8 cellular contexts compared by ENCODE assay signal in the genomic region with DNA sequence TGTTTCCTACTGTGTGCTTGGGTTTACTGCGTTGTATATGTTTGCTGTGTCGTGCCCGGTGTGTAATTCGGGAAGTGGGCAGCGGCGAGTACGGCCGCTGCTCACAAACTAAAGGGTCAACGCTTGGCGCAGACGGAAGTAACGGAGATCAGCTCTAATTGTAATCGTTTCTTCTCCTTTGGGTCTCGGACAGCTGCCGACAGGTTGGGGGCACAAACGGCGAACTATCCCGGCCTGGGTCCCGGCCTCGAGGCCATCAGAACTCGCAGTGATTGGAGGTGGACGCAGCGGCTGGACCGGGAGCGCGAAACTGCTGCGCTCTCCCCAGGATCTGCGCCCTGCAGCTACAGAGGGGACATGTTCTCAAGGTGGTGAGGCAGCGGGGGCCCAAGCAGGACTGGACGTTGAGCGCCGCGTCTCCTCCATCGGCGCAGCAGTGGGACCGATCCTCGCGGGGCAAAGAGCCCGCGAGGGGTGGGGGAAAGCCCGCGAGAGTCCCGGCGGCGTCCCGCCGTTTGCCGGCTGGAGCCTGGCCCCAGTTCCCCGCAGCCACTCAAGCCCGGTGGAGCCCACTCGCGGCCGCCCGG. TPM values are rescaled to one million over a fixed set of nuclear protein-coding genes. Genes with fewer than 3 reads are reported as not detected.
DNase-seq lines count a peak whose midpoint lies in the region; ATAC-seq lines count a peak whose summit lies in the region.

No MANE protein-coding gene starts in this region.

- peaks cover 51% of the 10 kb centered on the region for H3K27me3 Mint-ChIP-seq in activated naive CD8-positive, alpha-beta T cell treated with anti-CD3 and anti-CD28 coated beads, Interleukin-2, amount 50 U/mL, for 24 hours

- ATAC-seq in activated naive CD8-positive, alpha-beta T cell treated with anti-CD3 and anti-CD28 coated beads, Interleukin-2, amount 50 U/mL, for 24 hours = no peak
- ATAC-seq in HG03039 (IDR thresholded peaks at IDR 0.05; ENCODE audit: unreplicated experiment) = no peak
- ATAC-seq in HG03460 (IDR thresholded peaks at IDR 0.05; ENCODE audit: unreplicated experiment) = no peak
- no peak for ATAC-seq in HG02870 (IDR thresholded peaks at IDR 0.05; ENCODE audit: unreplicated experiment)

- H3K27me3 ChIP-seq in HUES6 (ENCODE audit: control insufficient read depth, insufficient read depth, low read length) (no peaks in the 10 kb centered on the region; the same call in 1 of the 2 replicates), skeletal muscle tissue (ENCODE audit: control insufficient read depth in 3 of 3, insufficient read depth in 3 of 3, low read length in 3 of 3) (peaks cover 52 to 64% (median 62%) of the 10 kb centered on the region in 3 donors)

- H3K4me3 Mint-ChIP-seq in activated naive CD8-positive, alpha-beta T cell treated with anti-CD3 and anti-CD28 coated beads, Interleukin-2, amount 50 U/mL, for 24 hours = peak overlapping the region; percentile 20

- H3K36me3 Mint-ChIP-seq in activated naive CD8-positive, alpha-beta T cell treated with anti-CD3 and anti-CD28 coated beads, Interleukin-2, amount 50 U/mL, for 24 hours (ENCODE audit: low read depth) = peaks cover 4% of the 10 kb centered on the region

- H3K36me3 ChIP-seq in HUES6 (ENCODE audit: control insufficient read depth, insufficient read depth, low read length) (peaks cover 32% of the 10 kb centered on the region), skeletal muscle tissue (ENCODE audit: control insufficient read depth in 3 of 3, insufficient read depth in 3 of 3, low read length in 3 of 3) (no peaks in the 10 kb centered on the region)

- peak overlapping the region; percentile 2 for H3K27ac Mint-ChIP-seq in activated naive CD8-positive, alpha-beta T cell treated with anti-CD3 and anti-CD28 coated beads, Interleukin-2, amount 50 U/mL, for 24 hours

- no peaks in the 10 kb centered on the region for H3K9me3 Mint-ChIP-seq in activated naive CD8-positive, alpha-beta T cell treated with anti-CD3 and anti-CD28 coated beads, Interleukin-2, amount 50 U/mL, for 24 hours

- H3K9me3 ChIP-seq in HUES6 (ENCODE audit: control insufficient read depth, insufficient read depth, low read depth, low read length) (no peaks in the 10 kb centered on the region), iPS-18c (ENCODE audit: control insufficient read depth, insufficient read depth, low read length) (peaks cover 12% of the 10 kb centered on the region), skeletal muscle tissue (ENCODE audit: control insufficient read depth in 3 of 3, low read length in 3 of 3) (no peaks in the 10 kb centered on the region)

- DNase-seq in activated naive CD8-positive, alpha-beta T cell treated with anti-CD3 and anti-CD28 coated beads, Interleukin-2, amount 50 U/mL, for 24 hours = no peak
- no peak for DNase-seq in stimulated activated naive CD4-positive, alpha-beta T cell (lab: John Stamatoyannopoulos, UW)

- H3K4me1 ChIP-seq in HUES6 (ENCODE audit: control insufficient read depth, insufficient read depth, low read length) = peaks cover 25% of the 10 kb centered on the region
- peaks cover 2 to 11% (median 8%) of the 10 kb centered on the region in 3 donors for H3K4me1 ChIP-seq in skeletal muscle tissue (ENCODE audit: control insufficient read depth in 3 of 3, insufficient read depth in 3 of 3, low read length in 3 of 3)

- H3K27ac ChIP-seq in HUES6 (ENCODE audit: low read depth, low read length) (peak overlapping the region; percentile 82; the same call in 1 of the 2 replicates), skeletal muscle tissue (ENCODE audit: low read depth, low read length) (no peak overlapping the region)

- H3K4me3 ChIP-seq in HUES6 (ENCODE audit: low read depth, low read length) = peak overlapping the region; percentile 95
- H3K4me3 ChIP-seq in iPS-18c (ENCODE audit: insufficient read depth, low read depth, low read length) = peak overlapping the region; percentile 66
- peak overlapping the region; percentile 54 to 67 (median 64) for H3K4me3 ChIP-seq in skeletal muscle tissue (ENCODE audit: low read length in 3 of 3)

- peaks cover 15% of the 10 kb centered on the region for H3K4me1 Mint-ChIP-seq in activated naive CD8-positive, alpha-beta T cell treated with anti-CD3 and anti-CD28 coated beads, Interleukin-2, amount 50 U/mL, for 24 hours

- H3K9ac ChIP-seq in HUES6 (ENCODE audit: low read length) = peak overlapping the region; percentile 98
- peak overlapping the region in 1 of 3 donors; percentile 40 for H3K9ac ChIP-seq in skeletal muscle tissue (ENCODE audit: low read depth in 1 of 3, low read length in 3 of 3)

RNA-seq across cellular contexts. Expression of a gene that starts 0.5 kb away (rescaled TPM):
- not detected for total RNA-seq in skeletal muscle tissue
